ENCODE assay signal across 22 cellular contexts in the genomic region with DNA sequence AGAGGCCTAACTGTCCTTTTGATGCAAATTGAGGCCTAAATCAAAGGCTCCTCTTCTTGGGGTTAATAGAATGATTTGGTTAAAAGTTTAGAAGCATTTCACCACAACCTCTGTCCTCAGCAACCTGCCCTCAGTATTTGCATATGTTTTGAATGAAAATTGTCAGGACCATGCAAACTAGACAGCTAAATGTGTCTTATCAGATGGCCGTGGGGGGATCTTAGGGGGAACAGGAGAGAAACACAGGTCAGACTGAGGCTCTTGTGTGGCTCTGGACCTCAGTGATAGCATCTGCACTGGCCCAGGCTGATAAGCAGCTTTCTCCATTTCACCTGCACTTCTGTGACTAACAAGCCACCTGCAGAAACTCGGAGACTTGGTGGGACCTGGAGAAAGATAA. TPM values are rescaled to one million over a fixed set of nuclear protein-coding genes. Genes with fewer than 3 reads are reported as not detected.
DNase-seq lines count a peak whose midpoint lies in the region; ATAC-seq, FAIRE-seq and TF ChIP-seq lines count a peak whose summit lies in the region.
"Had no signal": no experiment of that assay in that cellular context is flagged by ENCODE, and none has a peak within 500 bp of the region (broad histone marks: within the 10 kb centered on the region; RNA-seq: fewer than 3 reads in every experiment).

No MANE protein-coding gene starts in this region.

- FAIRE-seq in small intestine (lab: Jason Lieb, UNC) = no peak
- FAIRE-seq: D721Med, RCC 7860 had no signal

- no peak overlapping the region for H3K4me3 Mint-ChIP-seq in stimulated activated effector memory CD8-positive, alpha-beta T cell treated with anti-CD3 and anti-CD28 coated beads, Interleukin-12 subunit alpha, Interleukin-12 subunit beta, amount 100 ng/mL, for 72 hours
- H3K4me3 Mint-ChIP-seq: activated CD4-positive, alpha-beta T cell treated with anti-CD3 and anti-CD28 coated beads for 36 hours; activated T-cell treated with anti-CD3 and anti-CD28 coated beads, Interleukin-2, amount 50 U/mL, for 4 hours; IgD-negative memory B cell; T-helper 1 cell treated with Interleukin-12 subunit alpha and Interleukin-12 subunit beta and Interleukin-4 antibody, amounts not matched to agents 30 μg/mL and 1 μg/mL, for 36 hours had no signal

- peak; percentile 40 for ATAC-seq in GM18909 (IDR thresholded peaks at IDR 0.05; ENCODE audit: poor library complexity, unreplicated experiment)
- ATAC-seq in HG03135 (IDR thresholded peaks at IDR 0.05; ENCODE audit: unreplicated experiment) = peak; percentile 47
- no peak for ATAC-seq in GM21737 (IDR thresholded peaks at IDR 0.05; ENCODE audit: unreplicated experiment)
- ATAC-seq in stimulated activated effector memory CD8-positive, alpha-beta T cell treated with anti-CD3 and anti-CD28 coated beads, Interleukin-12 subunit alpha, Interleukin-12 subunit beta, amount 100 ng/mL, for 72 hours = no peak
- ATAC-seq in heart left ventricle = no peak
- ATAC-seq: activated CD4-positive, alpha-beta T cell treated with anti-CD3 and anti-CD28 coated beads for 36 hours; activated T-cell treated with anti-CD3 and anti-CD28 coated beads, Interleukin-2, amount 50 U/mL, for 4 hours; body of pancreas had no signal

- no peak for TF ChIP-seq CTCF in OCI-LY7 (conservative IDR thresholded peaks at IDR 0.05; ENCODE audit: low read length)
- no peak for TF ChIP-seq CTCF in heart left ventricle (IDR thresholded peaks at IDR 0.05)

- H3K9me3 Mint-ChIP-seq in stimulated activated effector memory CD8-positive, alpha-beta T cell treated with anti-CD3 and anti-CD28 coated beads, Interleukin-12 subunit alpha, Interleukin-12 subunit beta, amount 100 ng/mL, for 72 hours = no peaks in the 10 kb centered on the region
- H3K9me3 Mint-ChIP-seq: activated T-cell treated with anti-CD3 and anti-CD28 coated beads, Interleukin-2, amount 50 U/mL, for 4 hours; IgD-negative memory B cell; T-helper 1 cell treated with Interleukin-12 subunit alpha and Interleukin-12 subunit beta and Interleukin-4 antibody, amounts not matched to agents 30 μg/mL and 1 μg/mL, for 36 hours had no signal

- no peaks in the 10 kb centered on the region for H3K4me1 Mint-ChIP-seq in stimulated activated effector memory CD8-positive, alpha-beta T cell treated with anti-CD3 and anti-CD28 coated beads, Interleukin-12 subunit alpha, Interleukin-12 subunit beta, amount 100 ng/mL, for 72 hours
- H3K4me1 Mint-ChIP-seq: activated CD4-positive, alpha-beta T cell treated with anti-CD3 and anti-CD28 coated beads for 36 hours had no signal

- intact Hi-C loops in OCI-LY7 (cut with micrococcal nuclease; ENCODE audit: unreplicated experiment) (no loop called here), heart left ventricle (cut with DNase I) (no loop called here)

- no peaks in the 10 kb centered on the region for H3K9me2 ChIP-seq in OCI-LY7 (ENCODE audit: insufficient read depth, low read length)

- peak overlapping the region; percentile 22; the same call in 1 of the 2 replicates for H2AFZ ChIP-seq in OCI-LY7 (ENCODE audit: low read length)

- POLR2A ChIA-PET in OCI-LY7 (lab: Charles Lee) = interaction anchor here (1.6 kb wide), 1 partner anchor 12 kb away, joined by 5 read pairs; no protein-coding TSS in a partner anchor

- H4K20me1 ChIP-seq in OCI-LY7 (ENCODE audit: insufficient read depth, low read length) = no peaks in the 10 kb centered on the region

- no TSS peak for BruUV-seq in OCI-LY7 (replicated peaks; lab: Mats Ljungman, UMichigan)

- H3K4me3 ChIP-seq in OCI-LY7 (ENCODE audit: low read depth, low read length, poor library complexity, severe bottlenecking) (no peak overlapping the region), small intestine (ENCODE audit: low read depth in 1 of 2, low read length in 2 of 2) (no peak overlapping the region), heart left ventricle (no peak overlapping the region)
- H3K4me3 ChIP-seq: body of pancreas, SJCRH30 had no signal

- no peak for DNase-seq in OCI-LY7 (ENCODE audit: low spot score)
- peak; percentile 3 for DNase-seq in small intestine
- DNase-seq in stimulated activated effector memory CD8-positive, alpha-beta T cell treated with anti-CD3 and anti-CD28 coated beads, Interleukin-12 subunit alpha, Interleukin-12 subunit beta, amount 100 ng/mL, for 72 hours (ENCODE audit: low spot score in 2 of 2) = no peak
- DNase-seq in heart left ventricle = no peak
- DNase-seq: activated CD4-positive, alpha-beta T cell treated with anti-CD3 and anti-CD28 coated beads for 36 hours; activated T-cell treated with anti-CD3 and anti-CD28 coated beads, Interleukin-2, amount 50 U/mL, for 4 hours; body of pancreas; cerebellar nuclear complex; GOT3; mammary epithelial cell; NCI-H1436; NK-92 treated with Interleukin-12 subunit alpha and Interleukin-12 subunit beta, amount 100 ng/mL, for 24 hours; SJCRH30; stimulated activated CD8-positive, alpha-beta memory T cell treated with anti-CD3 and anti-CD28 coated beads, Interleukin-4, amount 100 ng/mL, for 48 hours had no signal

- no peaks in the 10 kb centered on the region for H3K36me3 ChIP-seq in OCI-LY7 (ENCODE audit: insufficient read depth, low read length)
- no peaks in the 10 kb centered on the region for H3K36me3 ChIP-seq in small intestine (ENCODE audit: control insufficient read depth in 2 of 2, insufficient read depth in 2 of 2, low read length in 2 of 2)
- H3K36me3 ChIP-seq in heart left ventricle = no peaks in the 10 kb centered on the region
- H3K36me3 ChIP-seq: SJCRH30 had no signal

- no peak overlapping the region for H3K27ac Mint-ChIP-seq in stimulated activated effector memory CD8-positive, alpha-beta T cell treated with anti-CD3 and anti-CD28 coated beads, Interleukin-12 subunit alpha, Interleukin-12 subunit beta, amount 100 ng/mL, for 72 hours
- H3K27ac Mint-ChIP-seq: activated CD4-positive, alpha-beta T cell treated with anti-CD3 and anti-CD28 coated beads for 36 hours; IgD-negative memory B cell; T-helper 1 cell treated with Interleukin-12 subunit alpha and Interleukin-12 subunit beta and Interleukin-4 antibody, amounts not matched to agents 30 μg/mL and 1 μg/mL, for 36 hours had no signal

- H3K4me2 ChIP-seq in OCI-LY7 (ENCODE audit: low read length) = peak overlapping the region; percentile 42

- H3K27ac ChIP-seq in OCI-LY7 (ENCODE audit: low read depth, low read length, poor library complexity, severe bottlenecking) (no peak overlapping the region), small intestine (ENCODE audit: low read depth in 1 of 2, low read length in 1 of 2) (no peak overlapping the region), heart left ventricle (no peak overlapping the region)
- H3K27ac ChIP-seq: body of pancreas, SJCRH30 had no signal

- H3K27me3 ChIP-seq in small intestine (ENCODE audit: control insufficient read depth in 2 of 2, insufficient read depth in 2 of 2, low read length in 2 of 2) (no peaks in the 10 kb centered on the region), heart left ventricle (no peaks in the 10 kb centered on the region)
- H3K27me3 ChIP-seq: body of pancreas, SJCRH30 had no signal

- TF ChIP-seq POLR2A in heart left ventricle (IDR thresholded peaks at IDR 0.05) = no peak

- no peaks in the 10 kb centered on the region for H3K9me3 ChIP-seq in OCI-LY7 (ENCODE audit: low read length)
- no peaks in the 10 kb centered on the region for H3K9me3 ChIP-seq in small intestine (ENCODE audit: control insufficient read depth, low read depth)
- H3K9me3 ChIP-seq in heart left ventricle = no peaks in the 10 kb centered on the region
- H3K9me3 ChIP-seq: body of pancreas, SJCRH30 had no signal

- H3K79me2 ChIP-seq in OCI-LY7 (ENCODE audit: insufficient read depth, low read depth, low read length) = no peaks in the 10 kb centered on the region

- WGBS in small intestine, 3 donors = 15 to 64% (median 37%) methylated on average over 2 of the region's 2 CpGs
- 77 to 88% (median 84%) methylated on average over 2 of the region's 2 CpGs for WGBS in heart left ventricle, 4 donors

- no peaks in the 10 kb centered on the region for H3K36me3 Mint-ChIP-seq in stimulated activated effector memory CD8-positive, alpha-beta T cell treated with anti-CD3 and anti-CD28 coated beads, Interleukin-12 subunit alpha, Interleukin-12 subunit beta, amount 100 ng/mL, for 72 hours
- H3K36me3 Mint-ChIP-seq: IgD-negative memory B cell had no signal

- H3K4me1 ChIP-seq in OCI-LY7 (ENCODE audit: insufficient read depth, low read length, poor library complexity, severe bottlenecking) (peaks cover 15% of the 10 kb centered on the region), small intestine (ENCODE audit: control insufficient read depth in 2 of 2, insufficient read depth in 1 of 2, low read depth in 1 of 2, low read length in 1 of 2) (no peaks in the 10 kb centered on the region), heart left ventricle (peaks cover 0 to 16% (median 8%) of the 10 kb centered on the region in 12 donors)

- CTCF ChIA-PET in OCI-LY7 (lab: Charles Lee; ENCODE audit: unreplicated experiment) = no interaction called here

RNA-seq across cellular contexts. Expression of gene FOXI1, which starts 49.0 kb away (rescaled TPM):
- total RNA-seq in OCI-LY7 (2014; rRNA removed; shearing (Covaris generic)) = not detected in 2 replicates
- total RNA-seq in OCI-LY7 (2022) (not detected in 2 replicates), heart left ventricle (not detected)
- polyA plus RNA-seq in small intestine (under 1 TPM in 1 of 3 donors, not detected in 2; 0.09 TPM), heart left ventricle (not detected)
- total RNA-seq: activated CD4-positive, alpha-beta T cell treated with anti-CD3 and anti-CD28 coated beads for 36 hours; activated T-cell treated with anti-CD3 and anti-CD28 coated beads, Interleukin-2, amount 50 U/mL, for 4 hours; body of pancreas; M059J; mammary epithelial cell; SJCRH30 had no signal
- polyA plus RNA-seq: IgD-negative memory B cell, mammary epithelial cell had no signal

Comparison
In these comparisons a context has a peak if more than half of its experiments do, and no peak if none do; other contexts are left out.
1. ATAC-seq: peak in GM18909 (single experiment) and HG03135 (single experiment); none in GM21737 (single experiment), stimulated activated effector memory CD8-positive, alpha-beta T cell treated with anti-CD3 and anti-CD28 coated beads, Interleukin-12 subunit alpha, Interleukin-12 subunit beta, amount 100 ng/mL, for 72 hours (single experiment) and heart left ventricle (0 of 4).